18 cellular contexts compared by ENCODE assay signal in genomic region chr12:118148287-118148686, GRCh38.
"Had no signal": no experiment of that assay in that cellular context is flagged by ENCODE, and none has a peak within 500 bp of the region (broad histone marks: within the 10 kb centered on the region; RNA-seq: fewer than 3 reads in every experiment).

No MANE protein-coding gene starts in this region.

- H3K27me3 Mint-ChIP-seq: activated CD4-positive, alpha-beta T cell treated with anti-CD3 and anti-CD28 coated beads, Interleukin-2, amount 10 ng/mL, durations not matched to agents 24 days and 14 days had no signal

- H3K36me3 ChIP-seq: colonic mucosa had no signal

- H3K4me3 ChIP-seq: colonic mucosa, esophagus squamous epithelium, lower lobe of right lung, tibial artery had no signal

- H3K4me1 ChIP-seq: colonic mucosa, lower lobe of right lung, tibial artery had no signal

- H3K4me3 Mint-ChIP-seq: activated CD4-positive, alpha-beta T cell treated with anti-CD3 and anti-CD28 coated beads, Interleukin-2, amount 10 ng/mL, durations not matched to agents 24 days and 14 days; activated T-helper 1 cell treated with anti-CD3 and anti-CD28 coated beads, Interleukin-12 subunit alpha, Interleukin-12 subunit beta, Interleukin-2, Interleukin-4 antibody, amounts not matched to agents 30 ng/mL and 10 ng/mL and 1 ng/mL, durations not matched to agents 14 hours and 24 hours and 36 hours; neural crest cell; T-helper 1 cell treated with Interleukin-12 subunit alpha and Interleukin-12 subunit beta and Interleukin-4 antibody, amounts not matched to agents 30 μg/mL and 1 μg/mL, for 36 hours had no signal

- H3K27me3 ChIP-seq: colonic mucosa, esophagus squamous epithelium, tibial artery had no signal

- H3K27ac Mint-ChIP-seq: activated CD4-positive, alpha-beta T cell treated with anti-CD3 and anti-CD28 coated beads, Interleukin-2, amount 10 ng/mL, durations not matched to agents 24 days and 14 days; activated T-helper 1 cell treated with anti-CD3 and anti-CD28 coated beads, Interleukin-12 subunit alpha, Interleukin-12 subunit beta, Interleukin-2, Interleukin-4 antibody, amounts not matched to agents 30 ng/mL and 10 ng/mL and 1 ng/mL, durations not matched to agents 14 hours and 24 hours and 36 hours had no signal

- H3K4me1 Mint-ChIP-seq: activated CD4-positive, alpha-beta T cell treated with anti-CD3 and anti-CD28 coated beads, Interleukin-2, amount 10 ng/mL, durations not matched to agents 24 days and 14 days; neural crest cell had no signal

- H3K27ac ChIP-seq: colonic mucosa, esophagus squamous epithelium, lower lobe of right lung, tibial artery had no signal

- ATAC-seq: lower lobe of right lung had no signal

- H3K9me3 Mint-ChIP-seq: activated CD4-positive, alpha-beta T cell treated with anti-CD3 and anti-CD28 coated beads, Interleukin-2, amount 10 ng/mL, durations not matched to agents 24 days and 14 days; activated T-helper 1 cell treated with anti-CD3 and anti-CD28 coated beads, Interleukin-12 subunit alpha, Interleukin-12 subunit beta, Interleukin-2, Interleukin-4 antibody, amounts not matched to agents 30 ng/mL and 10 ng/mL and 1 ng/mL, durations not matched to agents 14 hours and 24 hours and 36 hours; neural crest cell; T-helper 1 cell treated with Interleukin-12 subunit alpha and Interleukin-12 subunit beta and Interleukin-4 antibody, amounts not matched to agents 30 μg/mL and 1 μg/mL, for 36 hours had no signal

- DNase-seq: activated CD4-positive, alpha-beta T cell treated with anti-CD3 and anti-CD28 coated beads, Interleukin-2, amount 10 ng/mL, durations not matched to agents 24 days and 14 days; activated CD4-positive, CD25-positive, alpha-beta regulatory T cell; activated CD8-positive, alpha-beta memory T cell treated with anti-CD3 and anti-CD28 coated beads, Interleukin-2, amount 50 U/mL, for 48 hours; activated naive CD4-positive, alpha-beta T cell; colonic mucosa; esophagus squamous epithelium; kidney glomerular epithelial cell; lower lobe of right lung; midbrain; stimulated activated CD4-positive, alpha-beta T cell treated with anti-CD3 and anti-CD28 coated beads, Interleukin-12 subunit alpha, Interleukin-12 subunit beta, amount 100 ng/mL, for 4 hours; stimulated activated CD4-positive, alpha-beta T cell treated with anti-CD3 and anti-CD28 coated beads, Interleukin-2, amount 100 ng/mL, for 24 hours; tibial artery had no signal

- FAIRE-seq: astrocyte, TTC549, urothelium cell line had no signal

- H3K9me3 ChIP-seq: colonic mucosa, esophagus squamous epithelium, lower lobe of right lung, tibial artery had no signal
